11 cellular contexts compared by ENCODE assay signal in the genomic region with DNA sequence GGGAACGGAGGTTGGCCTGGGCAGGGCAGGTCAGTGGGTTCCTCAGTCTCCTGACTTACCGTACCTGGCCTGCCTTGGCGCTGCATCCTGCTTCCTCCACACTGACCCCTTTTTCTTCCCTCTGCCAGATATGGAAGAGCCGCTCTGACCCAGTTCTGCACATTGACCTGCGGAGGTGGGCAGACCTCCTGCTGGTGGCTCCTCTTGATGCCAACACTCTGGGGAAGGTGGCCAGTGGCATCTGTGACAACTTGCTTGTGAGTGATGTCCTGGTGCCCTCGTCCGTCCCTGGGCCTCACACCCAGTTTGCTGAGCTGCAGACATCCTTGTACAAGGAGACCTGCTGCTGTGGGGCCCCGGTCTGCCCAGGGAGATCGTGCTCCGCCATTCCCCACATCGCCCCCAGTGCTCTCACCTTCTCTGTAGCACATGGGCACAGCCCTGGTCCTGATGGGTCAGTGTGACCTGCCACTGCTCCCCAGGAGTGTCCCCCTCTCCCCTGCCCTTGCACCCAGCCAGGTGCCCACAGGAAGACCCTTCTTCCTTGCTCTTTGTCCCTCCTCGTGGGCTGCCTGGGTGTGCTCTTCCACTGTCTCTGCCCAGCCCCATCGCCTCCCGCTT. TPM values are rescaled to one million over a fixed set of nuclear protein-coding genes. Genes with fewer than 3 reads are reported as not detected.
DNase-seq lines count a peak whose midpoint lies in the region; ATAC-seq and TF ChIP-seq lines count a peak whose summit lies in the region.
"Had no signal": no experiment of that assay in that cellular context is flagged by ENCODE, and none has a peak within 500 bp of the region (broad histone marks: within the 10 kb centered on the region; RNA-seq: fewer than 3 reads in every experiment).

No MANE protein-coding gene starts in this region.

- 71 to 86% (median 78%) methylated on average over 9 to 14 of the region's 14 CpGs for WGBS in heart left ventricle, 4 donors

- peak overlapping the region; percentile 64 to 67 for H3K27ac Mint-ChIP-seq in natural killer cell treated with Interleukin-12 subunit alpha and Interleukin-12 subunit beta and Interleukin-15 and Interleukin-18, amount 100 ng/mL, for 72 hours
- peak overlapping the region; percentile 87 for H3K27ac Mint-ChIP-seq in type B pancreatic cell

- TF ChIP-seq CTCF in heart left ventricle (IDR thresholded peaks at IDR 0.05) (no peak), colonic mucosa (IDR thresholded peaks at IDR 0.05) (no peak), type B pancreatic cell (conservative IDR thresholded peaks at IDR 0.05) (no peak)

- DNase-seq in heart left ventricle (no peak), left cardiac atrium (no peak), colonic mucosa (no peak), type B pancreatic cell (ENCODE audit: extremely low spot score, unreplicated experiment) (no peak), NCI-H1436 (lab: John Stamatoyannopoulos, UW) (no peak), sciatic nerve (ENCODE audit: low spot score) (no peak), NCI-H345 treated with DMSO at 0.1 percent for 48 hours (lab: John Stamatoyannopoulos, UW; ENCODE audit: unreplicated experiment) (no peak)
- no peak for DNase-seq in natural killer cell treated with Interleukin-12 subunit alpha and Interleukin-12 subunit beta and Interleukin-15 and Interleukin-18, amount 100 ng/mL, for 72 hours (ENCODE audit: low spot score)
- DNase-seq: H9 had no signal

- no peaks in the 10 kb centered on the region for H3K27me3 Mint-ChIP-seq in natural killer cell treated with Interleukin-12 subunit alpha and Interleukin-12 subunit beta and Interleukin-15 and Interleukin-18, amount 100 ng/mL, for 72 hours
- H3K27me3 Mint-ChIP-seq in type B pancreatic cell = no peaks in the 10 kb centered on the region

- H3K9me3 Mint-ChIP-seq in natural killer cell treated with Interleukin-12 subunit alpha and Interleukin-12 subunit beta and Interleukin-15 and Interleukin-18, amount 100 ng/mL, for 72 hours = no peaks in the 10 kb centered on the region
- H3K9me3 Mint-ChIP-seq in type B pancreatic cell = no peaks in the 10 kb centered on the region
- H3K9me3 Mint-ChIP-seq: activated naive CD4-positive, alpha-beta T cell treated with anti-CD3 and anti-CD28 coated beads, Interleukin-2, amount 50 U/mL, for 72 hours; CD8-positive, alpha-beta T cell; H9 had no signal

- H3K4me1 ChIP-seq in heart left ventricle (peaks cover 58 to 87% (median 73%) of the 10 kb centered on the region in 12 donors), colonic mucosa (peaks cover 34% of the 10 kb centered on the region)

- ATAC-seq in heart left ventricle = no peak
- no peak for ATAC-seq in left cardiac atrium
- no peak for ATAC-seq in natural killer cell treated with Interleukin-12 subunit alpha and Interleukin-12 subunit beta and Interleukin-15 and Interleukin-18, amount 100 ng/mL, for 72 hours
- no peak for ATAC-seq in sciatic nerve
- ATAC-seq: activated naive CD4-positive, alpha-beta T cell treated with anti-CD3 and anti-CD28 coated beads, Interleukin-2, amount 50 U/mL, for 72 hours; CD8-positive, alpha-beta T cell had no signal

- H3K36me3 Mint-ChIP-seq in natural killer cell treated with Interleukin-12 subunit alpha and Interleukin-12 subunit beta and Interleukin-15 and Interleukin-18, amount 100 ng/mL, for 72 hours = no peaks in the 10 kb centered on the region
- H3K36me3 Mint-ChIP-seq in type B pancreatic cell = peaks cover 12% of the 10 kb centered on the region

- H3K27me3 ChIP-seq in heart left ventricle (no peaks in the 10 kb centered on the region), colonic mucosa (no peaks in the 10 kb centered on the region)

- H3K9me3 ChIP-seq in heart left ventricle (no peaks in the 10 kb centered on the region), colonic mucosa (no peaks in the 10 kb centered on the region)

- H3K9ac ChIP-seq in colonic mucosa (ENCODE audit: low read depth in 2 of 2, low read length in 2 of 2) = peak overlapping the region; percentile 24 to 80

- H3K4me1 Mint-ChIP-seq in natural killer cell treated with Interleukin-12 subunit alpha and Interleukin-12 subunit beta and Interleukin-15 and Interleukin-18, amount 100 ng/mL, for 72 hours (ENCODE audit: low read depth in 2 of 2) = peaks cover 48 to 54% of the 10 kb centered on the region in 2 donors
- H3K4me1 Mint-ChIP-seq in type B pancreatic cell (ENCODE audit: unreplicated experiment) = peaks cover 28% of the 10 kb centered on the region

- intact Hi-C loops in heart left ventricle (cut with DNase I) = loop anchor here in 3 of 10 donors (5.0 kb wide), 3 partner anchors 48 to 408 kb away; partner anchors contain the start of genes C15orf39 (in 1 of the 3) and SIN3A (in 1 of the 3)
- intact Hi-C loops in left cardiac atrium (cut with DNase I) = no loop called here
- intact Hi-C loops in colonic mucosa (cut with DNase I) = no loop called here
- intact Hi-C loops in sciatic nerve (cut with DNase I) = loop anchor here (5.0 kb wide), 1 partner anchor 158 kb away; the partner anchor contains the start of gene C15orf39

- peak overlapping the region in 8 of 12 donors; percentile 0 to 35 (median 20) for H3K4me3 ChIP-seq in heart left ventricle
- no peak overlapping the region for H3K4me3 ChIP-seq in colonic mucosa

- peak overlapping the region; percentile 71 for H3K4me3 Mint-ChIP-seq in natural killer cell treated with Interleukin-12 subunit alpha and Interleukin-12 subunit beta and Interleukin-15 and Interleukin-18, amount 100 ng/mL, for 72 hours
- H3K4me3 Mint-ChIP-seq in type B pancreatic cell = no peak overlapping the region
- H3K4me3 Mint-ChIP-seq: CD8-positive, alpha-beta T cell; H9 had no signal

- H3K27ac ChIP-seq in heart left ventricle (peak overlapping the region; percentile 85 to 96 (median 90)), colonic mucosa (peak overlapping the region; percentile 84)

- H3K36me3 ChIP-seq in heart left ventricle = no peaks in the 10 kb centered on the region
- H3K36me3 ChIP-seq in colonic mucosa = no peaks in the 10 kb centered on the region

- TF ChIP-seq POLR2A in heart left ventricle (IDR thresholded peaks at IDR 0.05) = no peak

RNA-seq across cellular contexts. Expression of gene PPCDC, which starts 21.0 kb away (rescaled TPM):
- total RNA-seq in heart left ventricle (10 to 100 TPM in 2 of 9 donors, 1 to 10 TPM in 7; 3.6 to 13.0 (median 4.9) TPM), left cardiac atrium (1 to 10 TPM; 5.9 to 6.8 TPM), colonic mucosa (10 to 100 TPM; 10.1 to 23.1 TPM), type B pancreatic cell (ENCODE audit: low replicate concordance) (19.1 and 23.6 TPM in 2 replicates), sciatic nerve (20.4 TPM)
- polyA plus RNA-seq in heart left ventricle = 1 to 10 TPM; 8.2 to 9.3 TPM
- 10 to 100 TPM; 27.0 to 42.0 TPM for total RNA-seq in natural killer cell treated with Interleukin-12 subunit alpha and Interleukin-12 subunit beta and Interleukin-15 and Interleukin-18, amount 100 ng/mL, for 72 hours

RNA-seq across cellular contexts. Expression of gene SCAMP5, which starts 49.0 kb away (rescaled TPM):
- total RNA-seq in heart left ventricle (1 to 10 TPM; 1.7 to 7.1 (median 4.2) TPM), left cardiac atrium (1 to 10 TPM; 4.5 to 5.7 TPM), colonic mucosa (10 to 100 TPM in 1 of 2 donors, 1 to 10 TPM in 1; 4.9 to 24.9 TPM), type B pancreatic cell (ENCODE audit: low replicate concordance) (38.1 and 41.8 TPM in 2 replicates), sciatic nerve (7.6 TPM)
- polyA plus RNA-seq in heart left ventricle = 1 to 10 TPM in 1 of 2 donors, under 1 TPM in 1; 0.91 to 7.4 TPM
- total RNA-seq in natural killer cell treated with Interleukin-12 subunit alpha and Interleukin-12 subunit beta and Interleukin-15 and Interleukin-18, amount 100 ng/mL, for 72 hours = 1 to 10 TPM in 1 of 2 donors, under 1 TPM in 1; 0.40 to 2.7 TPM
